ENCODE assay signal across 1 cellular context in the genomic region with DNA sequence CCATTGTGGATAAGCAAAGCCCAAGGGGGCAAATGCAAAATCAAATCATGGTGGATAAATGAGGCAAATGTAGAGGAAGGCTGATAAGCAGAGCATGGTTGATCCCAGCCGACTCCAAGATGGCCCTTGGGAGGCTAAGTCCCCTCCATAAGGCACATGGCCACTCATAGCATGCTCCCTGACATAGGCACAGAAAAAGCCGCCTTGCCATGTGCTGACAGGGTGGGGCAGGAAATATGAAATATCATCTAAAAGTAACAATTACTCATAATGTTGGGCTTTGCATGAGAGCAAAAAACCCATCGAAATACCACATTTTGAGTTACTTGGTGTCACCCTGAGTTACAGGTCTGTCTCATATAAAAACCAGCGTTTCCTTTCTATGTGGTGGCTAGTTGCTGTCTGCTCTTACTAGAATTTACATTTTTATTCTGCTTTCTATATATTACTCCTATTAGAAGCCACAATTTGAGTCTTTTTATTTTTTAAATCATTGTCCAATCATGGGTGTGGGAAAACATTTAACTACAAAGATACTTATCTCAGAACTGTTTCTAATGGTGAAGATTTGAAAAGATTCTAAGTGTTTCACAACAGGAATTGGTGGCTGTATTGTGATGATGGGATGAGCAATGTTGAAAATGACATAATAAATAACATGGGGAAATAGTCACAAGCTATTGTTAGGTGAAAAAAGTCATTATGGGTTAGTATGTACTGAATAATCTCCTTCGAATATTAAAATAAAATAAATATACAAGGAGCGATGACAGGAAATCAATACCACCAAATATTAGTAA.
TF ChIP-seq lines count a peak whose summit lies in the region.

No MANE protein-coding gene starts in this region.

TF ChIP-seq in GM12878, 131 proteins besides CTCF, POLR2A, EP300 and RAD21 (continued from another document):
- TF ChIP-seq, protein P1, sequence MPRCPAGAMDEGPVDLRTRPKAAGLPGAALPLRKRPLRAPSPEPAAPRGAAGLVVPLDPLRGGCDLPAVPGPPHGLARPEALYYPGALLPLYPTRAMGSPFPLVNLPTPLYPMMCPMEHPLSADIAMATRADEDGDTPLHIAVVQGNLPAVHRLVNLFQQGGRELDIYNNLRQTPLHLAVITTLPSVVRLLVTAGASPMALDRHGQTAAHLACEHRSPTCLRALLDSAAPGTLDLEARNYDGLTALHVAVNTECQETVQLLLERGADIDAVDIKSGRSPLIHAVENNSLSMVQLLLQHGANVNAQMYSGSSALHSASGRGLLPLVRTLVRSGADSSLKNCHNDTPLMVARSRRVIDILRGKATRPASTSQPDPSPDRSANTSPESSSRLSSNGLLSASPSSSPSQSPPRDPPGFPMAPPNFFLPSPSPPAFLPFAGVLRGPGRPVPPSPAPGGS (IDR thresholded peaks at IDR 0.05; ENCODE audit: borderline replicate concordance, insufficient read depth, low read depth, low read length, poor library complexity, severe bottlenecking): no peak
- TF ChIP-seq MEF2A (IDR thresholded peaks at IDR 0.05; ENCODE audit: insufficient read depth, low read depth, low read length) (0 out of 2 replicates have a peak, but pooled peaks have one; percentile 51), KLF5 (IDR thresholded peaks at IDR 0.05; ENCODE audit: partially characterized antibody) (no peak), BHLHE40 (IDR thresholded peaks at IDR 0.05; ENCODE audit: borderline replicate concordance in 1 of 2, low read depth in 2 of 2, low read length in 1 of 2) (no peak), ASH2L (IDR thresholded peaks at IDR 0.05; ENCODE audit: borderline replicate concordance, low read depth) (no peak), MTA3 (IDR thresholded peaks at IDR 0.05; ENCODE audit: borderline replicate concordance, low read length) (no peak), RUNX3 (IDR thresholded peaks at IDR 0.05; ENCODE audit: low read length) (peak; percentile 91), POLR2AphosphoS2 (IDR thresholded peaks at IDR 0.05; ENCODE audit: low read depth, low read length) (no peak), RELA (IDR thresholded peaks at IDR 0.05; ENCODE audit: borderline replicate concordance, partially characterized antibody) (no peak), ZNF24 (IDR thresholded peaks at IDR 0.05) (no peak), PAX5 (IDR thresholded peaks at IDR 0.05; ENCODE audit: borderline replicate concordance, low read depth, low read length) (no peak), EED (IDR thresholded peaks at IDR 0.05; ENCODE audit: low read depth) (0 out of 2 replicates have a peak, but pooled peaks have one; percentile 17), CBX5 (IDR thresholded peaks at IDR 0.05; ENCODE audit: low read depth) (no peak), IKZF2 (IDR thresholded peaks at IDR 0.05) (no peak), IRF4 (IDR thresholded peaks at IDR 0.05; ENCODE audit: low read depth, low read length) (peak; percentile 35; the same call in 1 of the 2 replicates), NFXL1 (IDR thresholded peaks at IDR 0.05; ENCODE audit: borderline replicate concordance) (no peak), STAT1 (conservative IDR thresholded peaks at IDR 0.05) (no peak), WRNIP1 (IDR thresholded peaks at IDR 0.05; ENCODE audit: borderline replicate concordance, low read depth, low read length) (no peak), JUNB (IDR thresholded peaks at IDR 0.05) (peak; percentile 81), DPF2 (IDR thresholded peaks at IDR 0.05) (no peak), ETV6 (conservative IDR thresholded peaks at IDR 0.05 in 1 of 2, IDR thresholded peaks at IDR 0.05 in 1 of 2; ENCODE audit: borderline replicate concordance in 1 of 2, low read depth in 1 of 2) (peak in 1 of 2 experiments; percentile 91; a peak in 2 of 4 replicates), YBX1 (IDR thresholded peaks at IDR 0.05) (no peak), GABPA (IDR thresholded peaks at IDR 0.05; ENCODE audit: low read depth) (no peak), BCL11A (IDR thresholded peaks at IDR 0.05; ENCODE audit: low read depth, low read length) (peak; percentile 46; the same call in 1 of the 2 replicates)
- TF ChIP-seq, protein P2, sequence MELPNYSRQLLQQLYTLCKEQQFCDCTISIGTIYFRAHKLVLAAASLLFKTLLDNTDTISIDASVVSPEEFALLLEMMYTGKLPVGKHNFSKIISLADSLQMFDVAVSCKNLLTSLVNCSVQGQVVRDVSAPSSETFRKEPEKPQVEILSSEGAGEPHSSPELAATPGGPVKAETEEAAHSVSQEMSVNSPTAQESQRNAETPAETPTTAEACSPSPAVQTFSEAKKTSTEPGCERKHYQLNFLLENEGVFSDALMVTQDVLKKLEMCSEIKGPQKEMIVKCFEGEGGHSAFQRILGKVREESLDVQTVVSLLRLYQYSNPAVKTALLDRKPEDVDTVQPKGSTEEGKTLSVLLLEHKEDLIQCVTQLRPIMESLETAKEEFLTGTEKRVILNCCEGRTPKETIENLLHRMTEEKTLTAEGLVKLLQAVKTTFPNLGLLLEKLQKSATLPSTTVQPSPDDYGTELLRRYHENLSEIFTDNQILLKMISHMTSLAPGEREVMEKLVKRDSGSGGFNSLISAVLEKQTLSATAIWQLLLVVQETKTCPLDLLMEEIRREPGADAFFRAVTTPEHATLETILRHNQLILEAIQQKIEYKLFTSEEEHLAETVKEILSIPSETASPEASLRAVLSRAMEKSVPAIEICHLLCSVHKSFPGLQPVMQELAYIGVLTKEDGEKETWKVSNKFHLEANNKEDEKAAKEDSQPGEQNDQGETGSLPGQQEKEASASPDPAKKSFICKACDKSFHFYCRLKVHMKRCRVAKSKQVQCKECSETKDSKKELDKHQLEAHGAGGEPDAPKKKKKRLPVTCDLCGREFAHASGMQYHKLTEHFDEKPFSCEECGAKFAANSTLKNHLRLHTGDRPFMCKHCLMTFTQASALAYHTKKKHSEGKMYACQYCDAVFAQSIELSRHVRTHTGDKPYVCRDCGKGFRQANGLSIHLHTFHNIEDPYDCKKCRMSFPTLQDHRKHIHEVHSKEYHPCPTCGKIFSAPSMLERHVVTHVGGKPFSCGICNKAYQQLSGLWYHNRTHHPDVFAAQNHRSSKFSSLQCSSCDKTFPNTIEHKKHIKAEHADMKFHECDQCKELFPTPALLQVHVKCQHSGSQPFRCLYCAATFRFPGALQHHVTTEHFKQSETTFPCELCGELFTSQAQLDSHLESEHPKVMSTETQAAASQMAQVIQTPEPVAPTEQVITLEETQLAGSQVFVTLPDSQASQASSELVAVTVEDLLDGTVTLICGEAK (IDR thresholded peaks at IDR 0.05; ENCODE audit: borderline replicate concordance): no peak
- TF ChIP-seq, protein P3, sequence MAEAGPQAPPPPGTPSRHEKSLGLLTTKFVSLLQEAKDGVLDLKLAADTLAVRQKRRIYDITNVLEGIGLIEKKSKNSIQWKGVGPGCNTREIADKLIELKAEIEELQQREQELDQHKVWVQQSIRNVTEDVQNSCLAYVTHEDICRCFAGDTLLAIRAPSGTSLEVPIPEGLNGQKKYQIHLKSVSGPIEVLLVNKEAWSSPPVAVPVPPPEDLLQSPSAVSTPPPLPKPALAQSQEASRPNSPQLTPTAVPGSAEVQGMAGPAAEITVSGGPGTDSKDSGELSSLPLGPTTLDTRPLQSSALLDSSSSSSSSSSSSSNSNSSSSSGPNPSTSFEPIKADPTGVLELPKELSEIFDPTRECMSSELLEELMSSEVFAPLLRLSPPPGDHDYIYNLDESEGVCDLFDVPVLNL (IDR thresholded peaks at IDR 0.05; ENCODE audit: low read depth, low read length): no peak
- TF ChIP-seq, protein P4, sequence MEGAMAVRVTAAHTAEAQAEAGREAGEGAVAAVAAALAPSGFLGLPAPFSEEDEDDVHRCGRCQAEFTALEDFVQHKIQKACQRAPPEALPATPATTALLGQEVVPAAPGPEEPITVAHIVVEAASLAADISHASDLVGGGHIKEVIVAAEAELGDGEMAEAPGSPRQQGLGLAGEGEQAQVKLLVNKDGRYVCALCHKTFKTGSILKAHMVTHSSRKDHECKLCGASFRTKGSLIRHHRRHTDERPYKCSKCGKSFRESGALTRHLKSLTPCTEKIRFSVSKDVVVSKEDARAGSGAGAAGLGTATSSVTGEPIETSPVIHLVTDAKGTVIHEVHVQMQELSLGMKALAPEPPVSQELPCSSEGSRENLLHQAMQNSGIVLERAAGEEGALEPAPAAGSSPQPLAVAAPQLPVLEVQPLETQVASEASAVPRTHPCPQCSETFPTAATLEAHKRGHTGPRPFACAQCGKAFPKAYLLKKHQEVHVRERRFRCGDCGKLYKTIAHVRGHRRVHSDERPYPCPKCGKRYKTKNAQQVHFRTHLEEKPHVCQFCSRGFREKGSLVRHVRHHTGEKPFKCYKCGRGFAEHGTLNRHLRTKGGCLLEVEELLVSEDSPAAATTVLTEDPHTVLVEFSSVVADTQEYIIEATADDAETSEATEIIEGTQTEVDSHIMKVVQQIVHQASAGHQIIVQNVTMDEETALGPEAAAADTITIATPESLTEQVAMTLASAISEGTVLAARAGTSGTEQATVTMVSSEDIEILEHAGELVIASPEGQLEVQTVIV (IDR thresholded peaks at IDR 0.05; ENCODE audit: borderline replicate concordance, partially characterized antibody): no peak
- TF ChIP-seq, protein P5, sequence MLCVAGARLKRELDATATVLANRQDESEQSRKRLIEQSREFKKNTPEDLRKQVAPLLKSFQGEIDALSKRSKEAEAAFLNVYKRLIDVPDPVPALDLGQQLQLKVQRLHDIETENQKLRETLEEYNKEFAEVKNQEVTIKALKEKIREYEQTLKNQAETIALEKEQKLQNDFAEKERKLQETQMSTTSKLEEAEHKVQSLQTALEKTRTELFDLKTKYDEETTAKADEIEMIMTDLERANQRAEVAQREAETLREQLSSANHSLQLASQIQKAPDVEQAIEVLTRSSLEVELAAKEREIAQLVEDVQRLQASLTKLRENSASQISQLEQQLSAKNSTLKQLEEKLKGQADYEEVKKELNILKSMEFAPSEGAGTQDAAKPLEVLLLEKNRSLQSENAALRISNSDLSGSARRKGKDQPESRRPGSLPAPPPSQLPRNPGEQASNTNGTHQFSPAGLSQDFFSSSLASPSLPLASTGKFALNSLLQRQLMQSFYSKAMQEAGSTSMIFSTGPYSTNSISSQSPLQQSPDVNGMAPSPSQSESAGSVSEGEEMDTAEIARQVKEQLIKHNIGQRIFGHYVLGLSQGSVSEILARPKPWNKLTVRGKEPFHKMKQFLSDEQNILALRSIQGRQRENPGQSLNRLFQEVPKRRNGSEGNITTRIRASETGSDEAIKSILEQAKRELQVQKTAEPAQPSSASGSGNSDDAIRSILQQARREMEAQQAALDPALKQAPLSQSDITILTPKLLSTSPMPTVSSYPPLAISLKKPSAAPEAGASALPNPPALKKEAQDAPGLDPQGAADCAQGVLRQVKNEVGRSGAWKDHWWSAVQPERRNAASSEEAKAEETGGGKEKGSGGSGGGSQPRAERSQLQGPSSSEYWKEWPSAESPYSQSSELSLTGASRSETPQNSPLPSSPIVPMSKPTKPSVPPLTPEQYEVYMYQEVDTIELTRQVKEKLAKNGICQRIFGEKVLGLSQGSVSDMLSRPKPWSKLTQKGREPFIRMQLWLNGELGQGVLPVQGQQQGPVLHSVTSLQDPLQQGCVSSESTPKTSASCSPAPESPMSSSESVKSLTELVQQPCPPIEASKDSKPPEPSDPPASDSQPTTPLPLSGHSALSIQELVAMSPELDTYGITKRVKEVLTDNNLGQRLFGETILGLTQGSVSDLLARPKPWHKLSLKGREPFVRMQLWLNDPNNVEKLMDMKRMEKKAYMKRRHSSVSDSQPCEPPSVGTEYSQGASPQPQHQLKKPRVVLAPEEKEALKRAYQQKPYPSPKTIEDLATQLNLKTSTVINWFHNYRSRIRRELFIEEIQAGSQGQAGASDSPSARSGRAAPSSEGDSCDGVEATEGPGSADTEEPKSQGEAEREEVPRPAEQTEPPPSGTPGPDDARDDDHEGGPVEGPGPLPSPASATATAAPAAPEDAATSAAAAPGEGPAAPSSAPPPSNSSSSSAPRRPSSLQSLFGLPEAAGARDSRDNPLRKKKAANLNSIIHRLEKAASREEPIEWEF (IDR thresholded peaks at IDR 0.05; ENCODE audit: insufficient replicate concordance, low read depth, low read length): no peak
- TF ChIP-seq, protein P6, sequence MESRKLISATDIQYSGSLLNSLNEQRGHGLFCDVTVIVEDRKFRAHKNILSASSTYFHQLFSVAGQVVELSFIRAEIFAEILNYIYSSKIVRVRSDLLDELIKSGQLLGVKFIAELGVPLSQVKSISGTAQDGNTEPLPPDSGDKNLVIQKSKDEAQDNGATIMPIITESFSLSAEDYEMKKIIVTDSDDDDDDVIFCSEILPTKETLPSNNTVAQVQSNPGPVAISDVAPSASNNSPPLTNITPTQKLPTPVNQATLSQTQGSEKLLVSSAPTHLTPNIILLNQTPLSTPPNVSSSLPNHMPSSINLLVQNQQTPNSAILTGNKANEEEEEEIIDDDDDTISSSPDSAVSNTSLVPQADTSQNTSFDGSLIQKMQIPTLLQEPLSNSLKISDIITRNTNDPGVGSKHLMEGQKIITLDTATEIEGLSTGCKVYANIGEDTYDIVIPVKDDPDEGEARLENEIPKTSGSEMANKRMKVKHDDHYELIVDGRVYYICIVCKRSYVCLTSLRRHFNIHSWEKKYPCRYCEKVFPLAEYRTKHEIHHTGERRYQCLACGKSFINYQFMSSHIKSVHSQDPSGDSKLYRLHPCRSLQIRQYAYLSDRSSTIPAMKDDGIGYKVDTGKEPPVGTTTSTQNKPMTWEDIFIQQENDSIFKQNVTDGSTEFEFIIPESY (IDR thresholded peaks at IDR 0.05): no peak
- TF ChIP-seq, protein P7, sequence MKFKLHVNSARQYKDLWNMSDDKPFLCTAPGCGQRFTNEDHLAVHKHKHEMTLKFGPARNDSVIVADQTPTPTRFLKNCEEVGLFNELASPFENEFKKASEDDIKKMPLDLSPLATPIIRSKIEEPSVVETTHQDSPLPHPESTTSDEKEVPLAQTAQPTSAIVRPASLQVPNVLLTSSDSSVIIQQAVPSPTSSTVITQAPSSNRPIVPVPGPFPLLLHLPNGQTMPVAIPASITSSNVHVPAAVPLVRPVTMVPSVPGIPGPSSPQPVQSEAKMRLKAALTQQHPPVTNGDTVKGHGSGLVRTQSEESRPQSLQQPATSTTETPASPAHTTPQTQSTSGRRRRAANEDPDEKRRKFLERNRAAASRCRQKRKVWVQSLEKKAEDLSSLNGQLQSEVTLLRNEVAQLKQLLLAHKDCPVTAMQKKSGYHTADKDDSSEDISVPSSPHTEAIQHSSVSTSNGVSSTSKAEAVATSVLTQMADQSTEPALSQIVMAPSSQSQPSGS (IDR thresholded peaks at IDR 0.05; ENCODE audit: low read length): peak; percentile 66; the same call in 1 of the 2 replicates
